Comparison of ENCODE assay signal across 1 cellular context in the genomic region with DNA sequence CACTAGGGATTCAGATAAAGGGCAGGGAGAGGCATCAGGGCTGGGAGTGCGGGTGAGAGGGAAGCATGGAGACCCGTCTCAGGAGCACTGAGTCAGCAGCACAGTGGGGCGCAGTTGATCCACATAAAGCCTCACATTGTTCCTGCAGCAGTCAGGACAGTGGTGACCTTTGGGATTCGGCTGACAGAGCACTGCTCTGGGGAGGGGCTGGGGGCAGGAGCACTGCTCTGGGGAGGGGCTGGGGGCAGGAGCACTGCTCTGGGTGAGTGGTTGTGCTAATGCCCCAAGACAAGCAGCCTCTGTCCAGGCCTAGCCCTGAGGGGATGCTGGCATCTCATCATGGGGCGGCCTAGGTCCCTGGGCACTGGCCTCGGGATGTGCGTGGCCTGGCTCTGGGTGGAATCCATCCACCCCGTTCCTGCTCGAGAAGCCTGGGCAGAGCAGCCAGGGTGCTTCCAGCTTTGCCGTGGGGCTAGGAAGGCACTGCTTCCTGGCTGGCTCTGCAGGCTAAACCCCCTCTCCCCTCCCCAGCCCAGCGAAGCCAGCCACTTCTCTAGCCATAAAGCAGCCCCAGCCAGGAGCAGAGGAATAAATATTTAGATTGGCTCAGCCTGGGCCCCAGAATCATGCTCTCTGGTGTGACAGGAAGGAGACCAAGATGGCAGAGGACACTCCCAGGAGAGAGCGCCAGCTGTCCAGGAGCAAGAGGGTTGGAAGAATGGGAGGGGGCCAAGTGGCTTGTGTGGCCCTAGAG.
TF ChIP-seq lines count a peak whose summit lies in the region.

No MANE protein-coding gene starts in this region.

TF ChIP-seq in HepG2, 621 proteins besides CTCF, POLR2A, EP300 and RAD21 (continued from another document and continues in another):
- TF ChIP-seq, protein P1, sequence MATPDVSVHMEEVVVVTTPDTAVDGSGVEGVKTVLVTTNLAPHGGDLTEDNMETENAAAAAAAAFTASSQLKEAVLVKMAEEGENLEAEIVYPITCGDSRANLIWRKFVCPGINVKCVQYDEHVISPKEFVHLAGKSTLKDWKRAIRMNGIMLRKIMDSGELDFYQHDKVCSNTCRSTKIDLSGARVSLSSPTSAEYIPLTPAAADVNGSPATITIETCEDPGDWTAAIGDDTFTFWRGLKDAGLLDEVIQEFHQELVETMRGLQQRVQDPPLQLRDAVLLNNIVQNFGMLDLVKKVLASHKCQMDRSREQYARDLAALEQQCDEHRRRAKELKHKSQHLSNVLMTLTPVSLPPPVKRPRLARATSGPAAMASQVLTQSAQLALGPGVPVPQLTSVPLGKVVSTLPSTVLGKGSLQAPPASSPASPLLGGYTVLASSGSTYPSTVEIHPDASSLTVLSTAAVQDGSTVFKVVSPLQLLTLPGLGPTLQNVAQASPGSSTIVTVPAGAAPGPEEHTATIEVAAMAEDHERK (CRISPR knock-in tag; IDR thresholded peaks at IDR 0.05; ENCODE audit: low read depth), result no peak
- TF ChIP-seq TBX3 (IDR thresholded peaks at IDR 0.05; ENCODE audit: borderline replicate concordance) (no peak), POLR2AphosphoS2 (IDR thresholded peaks at IDR 0.05; ENCODE audit: low read depth, low read length) (no peak), TCF12 (IDR thresholded peaks at IDR 0.05) (no peak), TCF12 (CRISPR knock-in tag; IDR thresholded peaks at IDR 0.05) (no peak), ELF1 (CRISPR knock-in tag; IDR thresholded peaks at IDR 0.05) (no peak), GATA4 (IDR thresholded peaks at IDR 0.05; ENCODE audit: borderline replicate concordance, low read depth) (no peak), ZMYM3 (CRISPR knock-in tag; IDR thresholded peaks at IDR 0.05) (no peak), SAP130 (CRISPR knock-in tag; IDR thresholded peaks at IDR 0.05; ENCODE audit: low read depth) (peak; percentile 73), ZNF484 (CRISPR knock-in tag; IDR thresholded peaks at IDR 0.05; ENCODE audit: borderline replicate concordance, low read depth) (no peak), MBD4 (IDR thresholded peaks at IDR 0.05; ENCODE audit: borderline replicate concordance, low read length) (no peak), PCBP2 (optimal IDR thresholded peaks at IDR 0.05; ENCODE audit: low read depth, low read length, poor library complexity, severe bottlenecking) (no peak), ZNF256 (CRISPR knock-in tag; conservative IDR thresholded peaks at IDR 0.05) (no peak), ZNF292 (CRISPR knock-in tag; IDR thresholded peaks at IDR 0.05; ENCODE audit: borderline replicate concordance, low read depth) (peak; percentile 66; the same call in 1 of the 2 replicates), MAFK (conservative IDR thresholded peaks at IDR 0.05 in 1 of 2, IDR thresholded peaks at IDR 0.05 in 1 of 2; ENCODE audit: low read length in 2 of 2) (peak; percentile 47 to 72), NFYB (CRISPR knock-in tag; IDR thresholded peaks at IDR 0.05) (0 out of 2 replicates have a peak, but pooled peaks have one; percentile 6), MEIS1 (CRISPR knock-in tag; IDR thresholded peaks at IDR 0.05; ENCODE audit: borderline replicate concordance) (no peak), MXI1 (IDR thresholded peaks at IDR 0.05; ENCODE audit: borderline replicate concordance, low read depth, low read length) (no peak), KAT7 (CRISPR knock-in tag; IDR thresholded peaks at IDR 0.05; ENCODE audit: borderline replicate concordance) (no peak), ERF (CRISPR knock-in tag; IDR thresholded peaks at IDR 0.05) (0 out of 2 replicates have a peak, but pooled peaks have one; percentile 38), GABPB1 (CRISPR knock-in tag; IDR thresholded peaks at IDR 0.05) (0 out of 2 replicates have a peak, but pooled peaks have one; percentile 23), ZNF850 (CRISPR knock-in tag; conservative IDR thresholded peaks at IDR 0.05) (no peak), RBAK (CRISPR knock-in tag; IDR thresholded peaks at IDR 0.05) (peak; percentile 91), ZNF530 (CRISPR knock-in tag; IDR thresholded peaks at IDR 0.05; ENCODE audit: low read depth) (no peak), STAG1 (CRISPR knock-in tag; IDR thresholded peaks at IDR 0.05) (peak; percentile 39; the same call in 1 of the 2 replicates), TGIF2 (CRISPR knock-in tag; IDR thresholded peaks at IDR 0.05) (no peak), WIZ (CRISPR knock-in tag; IDR thresholded peaks at IDR 0.05) (no peak), ZMAT3 (CRISPR knock-in tag; conservative IDR thresholded peaks at IDR 0.05) (no peak), ARNT (IDR thresholded peaks at IDR 0.05) (no peak), ZNF737 (CRISPR knock-in tag; IDR thresholded peaks at IDR 0.05; ENCODE audit: borderline replicate concordance) (no peak), ARNTL (CRISPR knock-in tag; IDR thresholded peaks at IDR 0.05) (no peak), ZBTB21 (CRISPR knock-in tag; IDR thresholded peaks at IDR 0.05) (no peak), KLF15 (CRISPR knock-in tag; IDR thresholded peaks at IDR 0.05; ENCODE audit: borderline replicate concordance) (no peak), PITX1 (CRISPR knock-in tag; IDR thresholded peaks at IDR 0.05) (peak; percentile 55; the same call in 1 of the 2 replicates)
- TF ChIP-seq, protein P2, sequence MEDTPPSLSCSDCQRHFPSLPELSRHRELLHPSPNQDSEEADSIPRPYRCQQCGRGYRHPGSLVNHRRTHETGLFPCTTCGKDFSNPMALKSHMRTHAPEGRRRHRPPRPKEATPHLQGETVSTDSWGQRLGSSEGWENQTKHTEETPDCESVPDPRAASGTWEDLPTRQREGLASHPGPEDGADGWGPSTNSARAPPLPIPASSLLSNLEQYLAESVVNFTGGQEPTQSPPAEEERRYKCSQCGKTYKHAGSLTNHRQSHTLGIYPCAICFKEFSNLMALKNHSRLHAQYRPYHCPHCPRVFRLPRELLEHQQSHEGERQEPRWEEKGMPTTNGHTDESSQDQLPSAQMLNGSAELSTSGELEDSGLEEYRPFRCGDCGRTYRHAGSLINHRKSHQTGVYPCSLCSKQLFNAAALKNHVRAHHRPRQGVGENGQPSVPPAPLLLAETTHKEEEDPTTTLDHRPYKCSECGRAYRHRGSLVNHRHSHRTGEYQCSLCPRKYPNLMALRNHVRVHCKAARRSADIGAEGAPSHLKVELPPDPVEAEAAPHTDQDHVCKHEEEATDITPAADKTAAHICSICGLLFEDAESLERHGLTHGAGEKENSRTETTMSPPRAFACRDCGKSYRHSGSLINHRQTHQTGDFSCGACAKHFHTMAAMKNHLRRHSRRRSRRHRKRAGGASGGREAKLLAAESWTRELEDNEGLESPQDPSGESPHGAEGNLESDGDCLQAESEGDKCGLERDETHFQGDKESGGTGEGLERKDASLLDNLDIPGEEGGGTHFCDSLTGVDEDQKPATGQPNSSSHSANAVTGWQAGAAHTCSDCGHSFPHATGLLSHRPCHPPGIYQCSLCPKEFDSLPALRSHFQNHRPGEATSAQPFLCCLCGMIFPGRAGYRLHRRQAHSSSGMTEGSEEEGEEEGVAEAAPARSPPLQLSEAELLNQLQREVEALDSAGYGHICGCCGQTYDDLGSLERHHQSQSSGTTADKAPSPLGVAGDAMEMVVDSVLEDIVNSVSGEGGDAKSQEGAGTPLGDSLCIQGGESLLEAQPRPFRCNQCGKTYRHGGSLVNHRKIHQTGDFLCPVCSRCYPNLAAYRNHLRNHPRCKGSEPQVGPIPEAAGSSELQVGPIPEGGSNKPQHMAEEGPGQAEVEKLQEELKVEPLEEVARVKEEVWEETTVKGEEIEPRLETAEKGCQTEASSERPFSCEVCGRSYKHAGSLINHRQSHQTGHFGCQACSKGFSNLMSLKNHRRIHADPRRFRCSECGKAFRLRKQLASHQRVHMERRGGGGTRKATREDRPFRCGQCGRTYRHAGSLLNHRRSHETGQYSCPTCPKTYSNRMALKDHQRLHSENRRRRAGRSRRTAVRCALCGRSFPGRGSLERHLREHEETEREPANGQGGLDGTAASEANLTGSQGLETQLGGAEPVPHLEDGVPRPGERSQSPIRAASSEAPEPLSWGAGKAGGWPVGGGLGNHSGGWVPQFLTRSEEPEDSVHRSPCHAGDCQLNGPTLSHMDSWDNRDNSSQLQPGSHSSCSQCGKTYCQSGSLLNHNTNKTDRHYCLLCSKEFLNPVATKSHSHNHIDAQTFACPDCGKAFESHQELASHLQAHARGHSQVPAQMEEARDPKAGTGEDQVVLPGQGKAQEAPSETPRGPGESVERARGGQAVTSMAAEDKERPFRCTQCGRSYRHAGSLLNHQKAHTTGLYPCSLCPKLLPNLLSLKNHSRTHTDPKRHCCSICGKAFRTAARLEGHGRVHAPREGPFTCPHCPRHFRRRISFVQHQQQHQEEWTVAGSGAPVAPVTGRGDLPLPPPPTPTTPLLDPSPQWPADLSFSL (CRISPR knock-in tag; IDR thresholded peaks at IDR 0.05), result no peak
- TF ChIP-seq, protein P3, sequence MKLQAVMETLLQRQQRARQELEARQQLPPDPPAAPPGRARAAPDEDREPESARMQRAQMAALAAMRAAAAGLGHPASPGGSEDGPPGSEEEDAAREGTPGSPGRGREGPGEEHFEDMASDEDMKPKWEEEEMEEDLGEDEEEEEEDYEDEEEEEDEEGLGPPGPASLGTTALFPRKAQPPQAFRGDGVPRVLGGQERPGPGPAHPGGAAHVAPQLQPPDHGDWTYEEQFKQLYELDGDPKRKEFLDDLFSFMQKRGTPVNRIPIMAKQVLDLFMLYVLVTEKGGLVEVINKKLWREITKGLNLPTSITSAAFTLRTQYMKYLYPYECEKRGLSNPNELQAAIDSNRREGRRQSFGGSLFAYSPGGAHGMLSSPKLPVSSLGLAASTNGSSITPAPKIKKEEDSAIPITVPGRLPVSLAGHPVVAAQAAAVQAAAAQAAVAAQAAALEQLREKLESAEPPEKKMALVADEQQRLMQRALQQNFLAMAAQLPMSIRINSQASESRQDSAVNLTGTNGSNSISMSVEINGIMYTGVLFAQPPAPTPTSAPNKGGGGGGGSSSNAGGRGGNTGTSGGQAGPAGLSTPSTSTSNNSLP (IDR thresholded peaks at IDR 0.05; ENCODE audit: low read depth, low read length), result no peak
- TF ChIP-seq, protein P4, sequence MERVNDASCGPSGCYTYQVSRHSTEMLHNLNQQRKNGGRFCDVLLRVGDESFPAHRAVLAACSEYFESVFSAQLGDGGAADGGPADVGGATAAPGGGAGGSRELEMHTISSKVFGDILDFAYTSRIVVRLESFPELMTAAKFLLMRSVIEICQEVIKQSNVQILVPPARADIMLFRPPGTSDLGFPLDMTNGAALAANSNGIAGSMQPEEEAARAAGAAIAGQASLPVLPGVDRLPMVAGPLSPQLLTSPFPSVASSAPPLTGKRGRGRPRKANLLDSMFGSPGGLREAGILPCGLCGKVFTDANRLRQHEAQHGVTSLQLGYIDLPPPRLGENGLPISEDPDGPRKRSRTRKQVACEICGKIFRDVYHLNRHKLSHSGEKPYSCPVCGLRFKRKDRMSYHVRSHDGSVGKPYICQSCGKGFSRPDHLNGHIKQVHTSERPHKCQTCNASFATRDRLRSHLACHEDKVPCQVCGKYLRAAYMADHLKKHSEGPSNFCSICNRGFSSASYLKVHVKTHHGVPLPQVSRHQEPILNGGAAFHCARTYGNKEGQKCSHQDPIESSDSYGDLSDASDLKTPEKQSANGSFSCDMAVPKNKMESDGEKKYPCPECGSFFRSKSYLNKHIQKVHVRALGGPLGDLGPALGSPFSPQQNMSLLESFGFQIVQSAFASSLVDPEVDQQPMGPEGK (CRISPR knock-in tag; IDR thresholded peaks at IDR 0.05), result peak; percentile 95
- TF ChIP-seq, protein P5, sequence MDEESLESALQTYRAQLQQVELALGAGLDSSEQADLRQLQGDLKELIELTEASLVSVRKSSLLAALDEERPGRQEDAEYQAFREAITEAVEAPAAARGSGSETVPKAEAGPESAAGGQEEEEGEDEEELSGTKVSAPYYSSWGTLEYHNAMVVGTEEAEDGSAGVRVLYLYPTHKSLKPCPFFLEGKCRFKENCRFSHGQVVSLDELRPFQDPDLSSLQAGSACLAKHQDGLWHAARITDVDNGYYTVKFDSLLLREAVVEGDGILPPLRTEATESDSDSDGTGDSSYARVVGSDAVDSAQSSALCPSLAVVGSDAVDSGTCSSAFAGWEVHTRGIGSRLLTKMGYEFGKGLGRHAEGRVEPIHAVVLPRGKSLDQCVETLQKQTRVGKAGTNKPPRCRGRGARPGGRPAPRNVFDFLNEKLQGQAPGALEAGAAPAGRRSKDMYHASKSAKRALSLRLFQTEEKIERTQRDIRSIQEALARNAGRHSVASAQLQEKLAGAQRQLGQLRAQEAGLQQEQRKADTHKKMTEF (CRISPR knock-in tag; IDR thresholded peaks at IDR 0.05), result peak; percentile 57; the same call in 1 of the 2 replicates
- TF ChIP-seq, protein P6, sequence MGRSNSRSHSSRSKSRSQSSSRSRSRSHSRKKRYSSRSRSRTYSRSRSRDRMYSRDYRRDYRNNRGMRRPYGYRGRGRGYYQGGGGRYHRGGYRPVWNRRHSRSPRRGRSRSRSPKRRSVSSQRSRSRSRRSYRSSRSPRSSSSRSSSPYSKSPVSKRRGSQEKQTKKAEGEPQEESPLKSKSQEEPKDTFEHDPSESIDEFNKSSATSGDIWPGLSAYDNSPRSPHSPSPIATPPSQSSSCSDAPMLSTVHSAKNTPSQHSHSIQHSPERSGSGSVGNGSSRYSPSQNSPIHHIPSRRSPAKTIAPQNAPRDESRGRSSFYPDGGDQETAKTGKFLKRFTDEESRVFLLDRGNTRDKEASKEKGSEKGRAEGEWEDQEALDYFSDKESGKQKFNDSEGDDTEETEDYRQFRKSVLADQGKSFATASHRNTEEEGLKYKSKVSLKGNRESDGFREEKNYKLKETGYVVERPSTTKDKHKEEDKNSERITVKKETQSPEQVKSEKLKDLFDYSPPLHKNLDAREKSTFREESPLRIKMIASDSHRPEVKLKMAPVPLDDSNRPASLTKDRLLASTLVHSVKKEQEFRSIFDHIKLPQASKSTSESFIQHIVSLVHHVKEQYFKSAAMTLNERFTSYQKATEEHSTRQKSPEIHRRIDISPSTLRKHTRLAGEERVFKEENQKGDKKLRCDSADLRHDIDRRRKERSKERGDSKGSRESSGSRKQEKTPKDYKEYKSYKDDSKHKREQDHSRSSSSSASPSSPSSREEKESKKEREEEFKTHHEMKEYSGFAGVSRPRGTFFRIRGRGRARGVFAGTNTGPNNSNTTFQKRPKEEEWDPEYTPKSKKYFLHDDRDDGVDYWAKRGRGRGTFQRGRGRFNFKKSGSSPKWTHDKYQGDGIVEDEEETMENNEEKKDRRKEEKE (IDR thresholded peaks at IDR 0.05), result no peak
- TF ChIP-seq, protein P7, sequence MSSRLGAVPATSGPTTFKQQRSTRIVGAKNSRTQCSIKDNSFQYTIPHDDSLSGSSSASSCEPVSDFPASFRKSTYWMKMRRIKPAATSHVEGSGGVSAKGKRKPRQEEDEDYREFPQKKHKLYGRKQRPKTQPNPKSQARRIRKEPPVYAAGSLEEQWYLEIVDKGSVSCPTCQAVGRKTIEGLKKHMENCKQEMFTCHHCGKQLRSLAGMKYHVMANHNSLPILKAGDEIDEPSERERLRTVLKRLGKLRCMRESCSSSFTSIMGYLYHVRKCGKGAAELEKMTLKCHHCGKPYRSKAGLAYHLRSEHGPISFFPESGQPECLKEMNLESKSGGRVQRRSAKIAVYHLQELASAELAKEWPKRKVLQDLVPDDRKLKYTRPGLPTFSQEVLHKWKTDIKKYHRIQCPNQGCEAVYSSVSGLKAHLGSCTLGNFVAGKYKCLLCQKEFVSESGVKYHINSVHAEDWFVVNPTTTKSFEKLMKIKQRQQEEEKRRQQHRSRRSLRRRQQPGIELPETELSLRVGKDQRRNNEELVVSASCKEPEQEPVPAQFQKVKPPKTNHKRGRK (CRISPR knock-in tag; IDR thresholded peaks at IDR 0.05), result no peak
- TF ChIP-seq, protein P8, sequence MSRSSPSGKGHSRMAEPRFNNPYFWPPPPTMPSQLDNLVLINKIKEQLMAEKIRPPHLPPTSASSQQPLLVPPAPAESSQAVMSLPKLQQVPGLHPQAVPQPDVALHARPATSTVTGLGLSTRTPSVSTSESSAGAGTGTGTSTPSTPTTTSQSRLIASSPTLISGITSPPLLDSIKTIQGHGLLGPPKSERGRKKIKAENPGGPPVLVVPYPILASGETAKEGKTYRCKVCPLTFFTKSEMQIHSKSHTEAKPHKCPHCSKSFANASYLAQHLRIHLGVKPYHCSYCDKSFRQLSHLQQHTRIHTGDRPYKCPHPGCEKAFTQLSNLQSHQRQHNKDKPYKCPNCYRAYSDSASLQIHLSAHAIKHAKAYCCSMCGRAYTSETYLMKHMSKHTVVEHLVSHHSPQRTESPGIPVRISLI (CRISPR knock-in tag; IDR thresholded peaks at IDR 0.05; ENCODE audit: borderline replicate concordance), result no peak
